ENCODE assay signal across 10 cellular contexts in the genomic region with DNA sequence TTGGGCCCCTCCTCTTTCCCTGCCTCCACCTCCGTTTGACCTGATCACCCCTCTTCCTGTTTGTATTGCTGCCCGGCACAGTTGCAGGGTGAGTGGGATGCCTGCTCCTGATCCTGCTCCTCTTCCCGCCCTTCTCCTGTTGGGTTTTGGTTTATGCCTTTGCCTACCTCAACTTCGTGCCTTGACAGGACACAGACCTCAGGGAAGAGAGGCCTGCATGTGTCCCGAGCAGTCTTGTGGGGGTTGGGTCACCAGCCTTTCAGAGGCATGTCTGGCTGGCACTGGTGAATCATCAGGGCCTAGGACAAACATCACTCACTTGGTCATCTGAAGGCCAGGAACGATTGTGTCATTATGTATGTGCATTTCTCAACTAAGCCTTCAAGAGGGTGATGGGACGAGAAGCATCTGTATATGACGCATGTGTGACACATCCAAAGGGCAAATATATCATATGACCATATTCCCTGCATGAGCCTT. TPM values are rescaled to one million over a fixed set of nuclear protein-coding genes. Genes with fewer than 3 reads are reported as not detected.
DNase-seq lines count a peak whose midpoint lies in the region; ATAC-seq and TF ChIP-seq lines count a peak whose summit lies in the region.
"Had no signal": no experiment of that assay in that cellular context is flagged by ENCODE, and none has a peak within 500 bp of the region (broad histone marks: within the 10 kb centered on the region; RNA-seq: fewer than 3 reads in every experiment).

No MANE protein-coding gene starts in this region.

- peak; percentile 75 for DNase-seq in AG08396 (ENCODE audit: low spot score)
- peak; percentile 99 for DNase-seq in LHCN-M2 (ENCODE audit: low read depth)
- peak; percentile 22 for DNase-seq in astrocyte of the hippocampus (ENCODE audit: low read depth, low spot score)
- DNase-seq in left kidney (ENCODE audit: low read depth, low spot score) = peak; percentile 15
- DNase-seq in amygdala (lab: John Stamatoyannopoulos, UW) = no peak
- no peak for DNase-seq in COLO829 (ENCODE audit: low spot score)
- DNase-seq in glutamatergic neuron = no peak
- DNase-seq: CD4-positive, CD25-positive, alpha-beta regulatory T cell; T-helper 17 cell had no signal

- no peaks in the 10 kb centered on the region for H3K27me3 Mint-ChIP-seq in glutamatergic neuron (ENCODE audit: unreplicated experiment)
- H3K27me3 Mint-ChIP-seq: CD4-positive, CD25-positive, alpha-beta regulatory T cell had no signal

- no peaks in the 10 kb centered on the region for H3K36me3 Mint-ChIP-seq in glutamatergic neuron (ENCODE audit: unreplicated experiment)
- H3K36me3 Mint-ChIP-seq: CD4-positive, CD25-positive, alpha-beta regulatory T cell had no signal

- H3K9me3 Mint-ChIP-seq in glutamatergic neuron (ENCODE audit: unreplicated experiment) = no peaks in the 10 kb centered on the region

- no peak overlapping the region for H3K27ac Mint-ChIP-seq in glutamatergic neuron (ENCODE audit: unreplicated experiment)
- H3K27ac Mint-ChIP-seq: T-helper 17 cell had no signal

- no peak for ATAC-seq in GM18498 (IDR thresholded peaks at IDR 0.05; ENCODE audit: unreplicated experiment)
- ATAC-seq: T-helper 17 cell had no signal

- H3K4me1 Mint-ChIP-seq in glutamatergic neuron (ENCODE audit: low read depth, unreplicated experiment) = no peaks in the 10 kb centered on the region
- H3K4me1 Mint-ChIP-seq: CD4-positive, CD25-positive, alpha-beta regulatory T cell; T-helper 17 cell had no signal

- no peak for TF ChIP-seq CTCF in glutamatergic neuron (IDR thresholded peaks at IDR 0.05; ENCODE audit: partially characterized antibody, unreplicated experiment)

- no peak overlapping the region for H3K4me3 Mint-ChIP-seq in glutamatergic neuron (ENCODE audit: unreplicated experiment)
- H3K4me3 Mint-ChIP-seq: CD4-positive, CD25-positive, alpha-beta regulatory T cell; T-helper 17 cell had no signal

RNA-seq across cellular contexts. Expression of gene NPR3, which starts 56.9 kb away (rescaled TPM):
- total RNA-seq in LHCN-M2 (2014; rRNA removed) (5.6 and 6.4 TPM in 2 replicates), glutamatergic neuron (ENCODE audit: unreplicated experiment) (not detected)
- 5.0 TPM for polyA plus RNA-seq in LHCN-M2 (2012)
- polyA plus RNA-seq: CD4-positive, CD25-positive, alpha-beta regulatory T cell had no signal

Comparison
In these comparisons a context has a peak if more than half of its experiments do, and no peak if none do; other contexts are left out.
1. DNase-seq: peak in AG08396 (single experiment), LHCN-M2 (single experiment), astrocyte of the hippocampus (single experiment) and left kidney (single experiment); none in amygdala (0 of 56), COLO829 (single experiment) and glutamatergic neuron (single experiment).